In genomic region chr5:80592761-80593160, GRCh38 we compare ENCODE assay signal across 32 cellular contexts. TPM values are rescaled to one million over a fixed set of nuclear protein-coding genes. Genes with fewer than 3 reads are reported as not detected.
"Had no signal": no experiment of that assay in that cellular context is flagged by ENCODE, and none has a peak within 500 bp of the region (broad histone marks: within the 10 kb centered on the region; RNA-seq: fewer than 3 reads in every experiment).

No MANE protein-coding gene starts in this region.

- H3K4me3 Mint-ChIP-seq: activated naive CD8-positive, alpha-beta T cell; central memory CD8-positive, alpha-beta T cell; mesothelial cell of epicardium; natural killer cell; stimulated activated naive B cell treated with anti-CD40 and anti-IgM and Interleukin-4, amounts not matched to agents 10 μg/mL and 1 μg/mL and 100 μg/mL, for 72 hours; T-cell; T-helper 2 cell treated with Interferon-gamma antibody and Interleukin-4, amounts not matched to agents 5 μg/mL and 100 μg/mL, for 36 hours had no signal

- H3K27ac ChIP-seq: gastrocnemius medialis, sigmoid colon, stomach, thyroid gland, VCaP had no signal

- H3K36me3 Mint-ChIP-seq: activated naive CD8-positive, alpha-beta T cell; mesothelial cell of epicardium; natural killer cell; stimulated activated naive B cell treated with anti-CD40 and anti-IgM and Interleukin-4, amounts not matched to agents 10 μg/mL and 1 μg/mL and 100 μg/mL, for 72 hours; T-cell had no signal

- H3K4me1 Mint-ChIP-seq: central memory CD8-positive, alpha-beta T cell; natural killer cell; stimulated activated naive B cell treated with anti-CD40 and anti-IgM and Interleukin-4, amounts not matched to agents 10 μg/mL and 1 μg/mL and 100 μg/mL, for 72 hours; T-cell had no signal

- H3K36me3 ChIP-seq: gastrocnemius medialis, sigmoid colon, stomach, thyroid gland, upper lobe of left lung had no signal

- H3K9me3 ChIP-seq: gastrocnemius medialis, sigmoid colon, stomach, thyroid gland, upper lobe of left lung had no signal

- H3K27ac Mint-ChIP-seq: activated naive CD8-positive, alpha-beta T cell; mesothelial cell of epicardium; natural killer cell; stimulated activated naive B cell treated with anti-CD40 and anti-IgM and Interleukin-4, amounts not matched to agents 10 μg/mL and 1 μg/mL and 100 μg/mL, for 72 hours; T-cell; T-helper 2 cell treated with Interferon-gamma antibody and Interleukin-4, amounts not matched to agents 5 μg/mL and 100 μg/mL, for 36 hours had no signal

- H3K4me1 ChIP-seq: gastrocnemius medialis, sigmoid colon, stomach had no signal

- DNase-seq: activated CD4-positive, alpha-beta T cell treated with anti-CD3 and anti-CD28 coated beads for 48 hours; activated CD4-positive, alpha-beta T cell treated with anti-CD3 and anti-CD28 coated beads, Interleukin-2, amount 50 U/mL, for 48 hours; activated CD8-positive, alpha-beta memory T cell treated with anti-CD3 and anti-CD28 coated beads for 24 hours; activated effector memory CD4-positive, alpha-beta T cell treated with Interleukin-2 at 50 U/mL for 16 hours; activated naive CD4-positive, alpha-beta T cell treated with Interleukin-2 at 50 U/mL for 16 hours; anterior cingulate cortex; effector CD8-positive, alpha-beta T cell; erythroblast; gastrocnemius medialis; glutamatergic neuron; islet precursor cell; left cardiac atrium; mammary epithelial cell; natural killer cell; posterior cingulate gyrus; retina; sigmoid colon; small intestine; stimulated activated naive B cell treated with anti-CD40 and anti-IgM and Interleukin-4, amounts not matched to agents 10 μg/mL and 1 μg/mL and 100 μg/mL, for 72 hours; stomach; T-cell; thyroid gland had no signal

- H3K27me3 ChIP-seq: gastrocnemius medialis, sigmoid colon, stomach, thyroid gland, upper lobe of left lung had no signal

- H3K4me3 ChIP-seq: gastrocnemius medialis, sigmoid colon, stomach, thyroid gland, upper lobe of left lung had no signal

- H3K9me3 Mint-ChIP-seq: central memory CD8-positive, alpha-beta T cell; mesothelial cell of epicardium; natural killer cell; stimulated activated naive B cell treated with anti-CD40 and anti-IgM and Interleukin-4, amounts not matched to agents 10 μg/mL and 1 μg/mL and 100 μg/mL, for 72 hours; T-cell; T-helper 2 cell treated with Interferon-gamma antibody and Interleukin-4, amounts not matched to agents 5 μg/mL and 100 μg/mL, for 36 hours had no signal

- ATAC-seq: activated CD4-positive, CD25-positive, alpha-beta regulatory T cell treated with anti-CD3 and anti-CD28 coated beads, Interleukin-2, amount 50 U/mL, for 24 hours; gastrocnemius medialis; left cardiac atrium; natural killer cell; stimulated activated naive B cell treated with anti-CD40 and anti-IgM and Interleukin-4, amounts not matched to agents 10 μg/mL and 1 μg/mL and 100 μg/mL, for 72 hours; T-cell had no signal

RNA-seq across cellular contexts. Expression of gene ANKRD34B, which starts 22.7 kb away (rescaled TPM):
- total RNA-seq: bronchial epithelial cell, dermis microvascular lymphatic vessel endothelial cell, gastrocnemius medialis, mammary epithelial cell, mesothelial cell of epicardium, natural killer cell, osteoblast, sigmoid colon, stomach, T-cell, thyroid gland had no signal
- polyA plus RNA-seq: mammary epithelial cell, small intestine, stomach had no signal
